8 cellular contexts compared by ENCODE assay signal in the genomic region with DNA sequence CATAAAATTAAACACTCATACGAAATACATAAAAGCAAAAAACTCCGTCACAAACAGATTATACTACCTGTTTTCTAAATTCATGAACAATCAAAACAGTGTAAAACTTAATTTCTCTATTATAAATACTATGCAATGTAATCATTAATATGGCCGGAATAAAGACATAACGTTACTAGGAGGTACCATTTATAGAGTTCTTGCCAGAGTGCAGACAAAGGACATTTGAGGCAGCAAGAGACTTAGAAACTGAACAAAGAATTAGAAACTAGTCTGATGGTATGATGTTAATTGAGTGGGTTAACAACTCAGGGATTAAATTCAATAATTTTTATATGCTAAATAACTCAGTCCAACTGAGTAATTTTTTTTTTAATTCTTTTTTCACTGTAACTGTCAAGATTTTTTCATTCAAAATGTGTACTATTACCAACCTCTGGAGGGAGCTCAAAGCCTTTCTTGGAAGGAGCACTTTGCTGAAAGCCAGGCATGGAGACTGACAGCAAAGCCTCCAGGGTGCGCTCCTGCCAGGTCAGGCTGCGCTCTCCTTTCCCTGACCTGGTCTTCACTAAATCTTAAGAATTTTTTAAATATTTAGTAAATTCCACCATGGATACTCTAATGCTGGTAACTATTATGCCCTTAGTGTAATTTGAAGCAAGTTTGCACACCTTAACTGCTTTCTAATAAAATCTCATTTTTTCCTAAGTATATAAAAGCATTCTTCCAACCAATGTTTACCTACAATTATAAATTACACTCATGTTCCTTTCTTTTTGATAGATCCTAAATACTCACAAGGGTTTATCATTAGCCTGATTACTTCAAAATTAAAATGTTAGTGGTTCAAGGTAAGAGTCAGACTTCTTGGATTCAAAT. TPM values are rescaled to one million over a fixed set of nuclear protein-coding genes. Genes with fewer than 3 reads are reported as not detected.
A peak's percentile ranks its signal among the peaks of the same experiment; 100 is the strongest.
DNase-seq lines count a peak whose midpoint lies in the region; ATAC-seq lines count a peak whose summit lies in the region.

No MANE protein-coding gene starts in this region.

- DNase-seq in stimulated activated naive CD4-positive, alpha-beta T cell (lab: John Stamatoyannopoulos, UW), result peak in 5 of 6 experiments; percentile 13 to 53 (median 32)
- no peak for DNase-seq in stimulated activated naive CD4-positive, alpha-beta T cell treated with Interleukin-2 at 50 U/mL for 16 hours (lab: John Stamatoyannopoulos, UW)
- peak; percentile 42 to 80 (median 44) for DNase-seq in NCI-H1417 (lab: John Stamatoyannopoulos, UW)
- peak; percentile 9 to 22 (median 17) for DNase-seq in T-helper 17 cell
- peak; percentile 21 to 81 for DNase-seq in T47D (ENCODE audit: low read depth in 1 of 2, low spot score in 1 of 2)
- peak; percentile 88 for DNase-seq in iPS-NIHi7 (ENCODE audit: extremely low spot score)
- DNase-seq in stimulated activated CD4-positive, alpha-beta T cell treated with anti-CD3 and anti-CD28 coated beads, Interleukin-15, amount 100 ng/mL, for 48 hours (ENCODE audit: low read depth in 2 of 2), result peak; percentile 7 to 13

- no peaks in the 10 kb centered on the region for H3K4me1 Mint-ChIP-seq in T-helper 17 cell

- in situ Hi-C loops in T47D (cut with HindIII; ENCODE audit: low pct_unique_long_range_greater_than_20kb, low sequenced_read_pairs), result no loop called here

- H3K9me3 ChIP-seq in T-helper 17 cell (ENCODE audit: control insufficient read depth, low read length, poor library complexity, severe bottlenecking), result no peaks in the 10 kb centered on the region

- H3K27ac Mint-ChIP-seq in T-helper 17 cell, result peak overlapping the region; percentile 9

- H3K4me3 Mint-ChIP-seq in T-helper 17 cell, result no peak overlapping the region

- H3K36me3 Mint-ChIP-seq in T-helper 17 cell (ENCODE audit: low read depth), result no peaks in the 10 kb centered on the region

- ATAC-seq in HG02759 (IDR thresholded peaks at IDR 0.05; ENCODE audit: unreplicated experiment), result peak; percentile 80
- ATAC-seq in T-helper 17 cell, result peak; percentile 79

- no peaks in the 10 kb centered on the region for H3K27me3 Mint-ChIP-seq in T-helper 17 cell

RNA-seq across cellular contexts. Expression of a gene that starts 34.1 kb away (rescaled TPM):
- 1 to 10 TPM; 3.5 to 5.6 TPM for total RNA-seq in T-helper 17 cell

RNA-seq across cellular contexts. Expression of a gene that starts 54.0 kb away (rescaled TPM):
- total RNA-seq in T-helper 17 cell, result 10 to 100 TPM; 33.4 to 36.9 TPM

RNA-seq across cellular contexts. Expression of a gene that starts 56.7 kb away (rescaled TPM):
- not detected for total RNA-seq in T-helper 17 cell
